ENCODE assay signal across 14 cellular contexts in the genomic region with DNA sequence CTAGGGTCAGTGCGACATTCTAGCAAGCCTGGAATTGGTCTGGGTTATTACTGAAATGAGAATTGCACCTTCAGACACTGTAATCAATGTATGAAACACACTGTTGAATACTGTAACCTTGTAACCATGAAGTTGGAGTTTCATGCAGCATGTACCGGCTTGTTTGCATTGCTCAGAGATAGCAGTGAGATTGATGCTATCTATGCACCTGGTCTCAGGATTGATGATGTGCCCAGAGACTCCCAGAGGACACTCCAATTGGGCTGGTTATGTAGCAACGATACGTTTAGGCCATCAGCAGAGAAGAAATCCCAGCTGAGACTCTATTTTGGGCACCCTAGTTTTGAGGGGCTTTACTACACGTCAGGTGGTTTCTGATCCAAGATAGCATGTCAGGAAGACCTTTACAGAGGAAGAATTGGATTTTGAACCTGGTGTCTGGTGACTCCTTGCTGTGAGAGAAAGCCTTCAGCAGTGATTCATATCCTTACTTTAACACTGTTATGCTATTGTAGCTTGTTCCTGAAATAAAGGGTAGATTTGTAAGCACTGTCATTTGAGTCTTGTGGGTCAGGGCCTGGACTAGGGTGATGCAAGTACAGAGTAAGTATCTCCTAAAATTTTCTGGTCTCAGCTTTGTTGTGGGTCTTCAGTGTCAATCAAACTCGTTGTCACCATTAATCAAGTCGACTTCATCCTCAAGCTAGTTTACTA.
A peak's percentile ranks its signal among the peaks of the same experiment; 100 is the strongest.
DNase-seq lines count a peak whose midpoint lies in the region; ATAC-seq and TF ChIP-seq lines count a peak whose summit lies in the region.
"Had no signal": no experiment of that assay in that cellular context is flagged by ENCODE, and none has a peak within 500 bp of the region (broad histone marks: within the 10 kb centered on the region; RNA-seq: fewer than 3 reads in every experiment).

No MANE protein-coding gene starts in this region.

- peak overlapping the region; percentile 64 for H3K27ac ChIP-seq in smooth muscle cell (ENCODE audit: low read depth)
- H3K27ac ChIP-seq: coronary artery, lower lobe of right lung, suprapubic skin had no signal

- intact Hi-C loops in activated CD4-positive, alpha-beta T cell treated with anti-CD3 and anti-CD28 coated beads for 36 hours (cut with DNase I, micrococcal nuclease), result no loop called here

- H4K20me1 ChIP-seq in smooth muscle cell (ENCODE audit: low read depth), result no peaks in the 10 kb centered on the region

- H3K27me3 Mint-ChIP-seq in activated CD4-positive, alpha-beta T cell treated with anti-CD3 and anti-CD28 coated beads for 36 hours, result no peaks in the 10 kb centered on the region

- H3K27ac Mint-ChIP-seq in activated CD4-positive, alpha-beta T cell treated with anti-CD3 and anti-CD28 coated beads for 36 hours, result no peak overlapping the region
- H3K27ac Mint-ChIP-seq: progenitor cell of endocrine pancreas had no signal

- H3K4me2 ChIP-seq in smooth muscle cell, result peak overlapping the region; percentile 64

- H3F3A ChIP-seq in smooth muscle cell (ENCODE audit: low read depth), result no peaks in the 10 kb centered on the region

- H3K4me1 ChIP-seq in smooth muscle cell (ENCODE audit: low read depth), result peaks cover 9% of the 10 kb centered on the region
- H3K4me1 ChIP-seq: lower lobe of right lung had no signal

- CTCF ChIA-PET in activated CD4-positive, alpha-beta T cell treated with anti-CD3 and anti-CD28 coated beads for 36 hours (lab: Charles Lee), result interaction anchor here (0.7 kb wide), 1 partner anchor 91 kb away, joined by 3 read pairs; no protein-coding TSS in a partner anchor

- H3K9ac ChIP-seq in smooth muscle cell (ENCODE audit: low read depth), result no peak overlapping the region

- H3K4me1 Mint-ChIP-seq in activated CD4-positive, alpha-beta T cell treated with anti-CD3 and anti-CD28 coated beads for 36 hours, result peaks cover 20% of the 10 kb centered on the region

- peak; percentile 49 for ATAC-seq in activated CD4-positive, alpha-beta T cell treated with anti-CD3 and anti-CD28 coated beads for 36 hours
- ATAC-seq in HG03442 (IDR thresholded peaks at IDR 0.05; ENCODE audit: unreplicated experiment), result no peak
- ATAC-seq: lower lobe of right lung had no signal

- H2AFZ ChIP-seq in smooth muscle cell (ENCODE audit: low read depth), result no peak overlapping the region

- H3K79me2 ChIP-seq in smooth muscle cell (ENCODE audit: low read depth), result no peaks in the 10 kb centered on the region

- no peaks in the 10 kb centered on the region for H3K36me3 Mint-ChIP-seq in activated CD4-positive, alpha-beta T cell treated with anti-CD3 and anti-CD28 coated beads for 36 hours (ENCODE audit: low read depth)

- no peak for DNase-seq in activated CD4-positive, alpha-beta T cell treated with anti-CD3 and anti-CD28 coated beads for 36 hours
- DNase-seq in activated CD4-positive, alpha-beta T cell treated with anti-CD3 and anti-CD28 coated beads for 1 hour, result no peak
- DNase-seq in NCI-H460 (ENCODE audit: extremely low read depth, low read depth) (peak; percentile 60), epithelial cell of esophagus (ENCODE audit: low read depth) (peak; percentile 69), smooth muscle cell (lab: John Stamatoyannopoulos, UW; ENCODE audit: unreplicated experiment) (no peak), NCI-H1092 (lab: John Stamatoyannopoulos, UW) (no peak), NCI-H2107 treated with DMSO at 0.1 percent for 48 hours (lab: John Stamatoyannopoulos, UW; ENCODE audit: unreplicated experiment) (no peak)
- DNase-seq: activated CD4-positive, alpha-beta T cell treated with anti-CD3 and anti-CD28 coated beads, Interleukin-2, amount 50 U/mL, for 4 hours; lower lobe of right lung; NCI-H82 had no signal

- no peaks in the 10 kb centered on the region for H3K36me3 ChIP-seq in smooth muscle cell (ENCODE audit: low read depth)
- H3K36me3 ChIP-seq: lower lobe of right lung, suprapubic skin had no signal

- no peaks in the 10 kb centered on the region for H3K27me3 ChIP-seq in smooth muscle cell (ENCODE audit: low read depth)
- H3K27me3 ChIP-seq: suprapubic skin had no signal

- POLR2A ChIA-PET in activated CD4-positive, alpha-beta T cell treated with anti-CD3 and anti-CD28 coated beads for 36 hours (lab: Charles Lee), result no interaction called here

- H3K9me3 ChIP-seq in smooth muscle cell (replicated peaks; ENCODE audit: low read depth), result no peaks in the 10 kb centered on the region
- H3K9me3 ChIP-seq: lower lobe of right lung, suprapubic skin had no signal

- H3K4me3 ChIP-seq in epithelial cell of esophagus (ENCODE audit: low read length) (no peak overlapping the region), smooth muscle cell (no peak overlapping the region)
- H3K4me3 ChIP-seq: coronary artery, lower lobe of right lung, suprapubic skin had no signal

- WGBS in smooth muscle cell (ENCODE audit: low lambda C conversion rate), result 73% methylated on average over 7 of the region's 7 CpGs

- no peaks in the 10 kb centered on the region for H3K9me3 Mint-ChIP-seq in activated CD4-positive, alpha-beta T cell treated with anti-CD3 and anti-CD28 coated beads for 36 hours (ENCODE audit: low read depth)

- no peak overlapping the region for H3K4me3 Mint-ChIP-seq in activated CD4-positive, alpha-beta T cell treated with anti-CD3 and anti-CD28 coated beads for 36 hours

- TF ChIP-seq CTCF in epithelial cell of esophagus (IDR thresholded peaks at IDR 0.05; ENCODE audit: insufficient read depth, low read depth, low read length, missing control alignments), result no peak
- TF ChIP-seq CTCF in smooth muscle cell (IDR thresholded peaks at IDR 0.05; ENCODE audit: borderline replicate concordance, insufficient read depth, poor library complexity, severe bottlenecking), result no peak

Comparison
In these comparisons a context has a peak if more than half of its experiments do, and no peak if none do; other contexts are left out.
1. DNase-seq: peak in NCI-H460 (single experiment) and epithelial cell of esophagus (single experiment); none in activated CD4-positive, alpha-beta T cell treated with anti-CD3 and anti-CD28 coated beads for 36 hours (single experiment), activated CD4-positive, alpha-beta T cell treated with anti-CD3 and anti-CD28 coated beads for 1 hour (single experiment), smooth muscle cell (single experiment), NCI-H1092 (single experiment) and NCI-H2107 treated with DMSO at 0.1 percent for 48 hours (single experiment).